In the genomic region with DNA sequence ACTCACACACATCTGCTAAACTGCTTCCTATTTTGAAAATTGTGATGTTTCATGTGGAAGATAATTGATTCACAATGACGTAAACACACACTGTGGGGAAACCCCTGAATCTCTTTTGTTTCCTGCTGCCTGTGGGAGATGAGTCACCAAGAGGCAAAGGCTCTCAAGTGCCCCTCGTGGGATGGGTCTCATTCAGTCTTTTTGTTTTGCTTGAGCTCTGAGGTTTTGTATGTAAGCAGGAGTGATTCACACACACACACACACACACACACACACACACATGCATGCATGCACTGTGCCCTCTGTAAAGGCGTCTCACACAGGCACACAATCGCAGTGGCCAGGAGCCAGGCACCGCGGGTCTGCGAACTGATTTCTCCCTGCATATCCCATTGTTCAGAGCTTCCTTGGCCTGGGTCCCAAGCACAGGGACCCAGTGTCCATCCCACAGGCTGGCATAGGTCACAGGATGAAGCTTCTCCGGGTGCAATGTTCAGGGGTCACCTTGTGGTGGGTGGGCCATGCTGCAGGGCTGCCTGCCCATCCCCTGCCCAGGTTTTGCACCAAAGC, we compare ENCODE assay signal across 8 cellular contexts. TPM values are rescaled to one million over a fixed set of nuclear protein-coding genes. Genes with fewer than 3 reads are reported as not detected.
DNase-seq lines count a peak whose midpoint lies in the region; ATAC-seq and TF ChIP-seq lines count a peak whose summit lies in the region.

No MANE protein-coding gene starts in this region.

- no peak overlapping the region for H3K4me3 Mint-ChIP-seq in activated CD4-positive, alpha-beta memory T cell treated with anti-CD3 and anti-CD28 coated beads, Interleukin-2, amount 10 ng/mL, durations not matched to agents 7 days and 5 days

- no peak overlapping the region for H3K4me3 ChIP-seq in skeletal muscle cell (ENCODE audit: low read depth, low read length)
- H3K4me3 ChIP-seq in uterus: no peak overlapping the region

- ATAC-seq in GM18498 (IDR thresholded peaks at IDR 0.05; ENCODE audit: unreplicated experiment) (peak; percentile 88), HG02623 (IDR thresholded peaks at IDR 0.05; ENCODE audit: unreplicated experiment) (peak; percentile 77)

- no peaks in the 10 kb centered on the region for H3K36me3 ChIP-seq in uterus

- H3K27ac ChIP-seq in uterus: no peak overlapping the region

- POLR2A ChIA-PET in activated CD4-positive, alpha-beta memory T cell treated with anti-CD3 and anti-CD28 coated beads, Interleukin-2, amount 10 ng/mL, durations not matched to agents 7 days and 5 days (lab: Charles Lee): interaction anchor here (0.9 to 1.3 kb wide), 2 partner anchors 24 to 227 kb away, joined by 3 to 5 read pairs; no protein-coding TSS in a partner anchor

- intact Hi-C loops in uterus (cut with DNase I; ENCODE audit: low total_unique reads): no loop called here

- H3K36me3 Mint-ChIP-seq in activated CD4-positive, alpha-beta memory T cell treated with anti-CD3 and anti-CD28 coated beads, Interleukin-2, amount 10 ng/mL, durations not matched to agents 7 days and 5 days (ENCODE audit: low read depth): no peaks in the 10 kb centered on the region

- peak; percentile 78 for DNase-seq in NCI-H2029 (lab: John Stamatoyannopoulos, UW)
- peak; percentile 78 for DNase-seq in activated CD4-positive, alpha-beta memory T cell treated with anti-CD3 and anti-CD28 coated beads, Interleukin-2, amount 10 ng/mL, durations not matched to agents 7 days and 5 days
- DNase-seq in epidermal melanocyte (ENCODE audit: insufficient read length, low spot score): peak; percentile 71
- peak; percentile 95 for DNase-seq in skeletal muscle cell (ENCODE audit: low read depth)
- DNase-seq in uterus: no peak
- no peak for DNase-seq in KG1 (lab: John Stamatoyannopoulos, UW)

- H3K9me3 Mint-ChIP-seq in activated CD4-positive, alpha-beta memory T cell treated with anti-CD3 and anti-CD28 coated beads, Interleukin-2, amount 10 ng/mL, durations not matched to agents 7 days and 5 days: no peaks in the 10 kb centered on the region

- no peaks in the 10 kb centered on the region for H3K27me3 ChIP-seq in uterus

- H3K9me3 ChIP-seq in uterus: no peaks in the 10 kb centered on the region

- H3K27me3 Mint-ChIP-seq in activated CD4-positive, alpha-beta memory T cell treated with anti-CD3 and anti-CD28 coated beads, Interleukin-2, amount 10 ng/mL, durations not matched to agents 7 days and 5 days: peaks cover 8% of the 10 kb centered on the region

- no peak for TF ChIP-seq POLR2A in uterus (IDR thresholded peaks at IDR 0.05)

- no peaks in the 10 kb centered on the region for H3K4me1 ChIP-seq in uterus

- peaks cover 25% of the 10 kb centered on the region for H3K4me1 Mint-ChIP-seq in activated CD4-positive, alpha-beta memory T cell treated with anti-CD3 and anti-CD28 coated beads, Interleukin-2, amount 10 ng/mL, durations not matched to agents 7 days and 5 days

- CTCF ChIA-PET in activated CD4-positive, alpha-beta memory T cell treated with anti-CD3 and anti-CD28 coated beads, Interleukin-2, amount 10 ng/mL, durations not matched to agents 7 days and 5 days (lab: Charles Lee): interaction anchor here (0.6 to 3.3 kb wide), 5 partner anchors 26 to 50 kb away, joined by 3 to 16 read pairs (median 6); no protein-coding TSS in a partner anchor

- TF ChIP-seq CTCF in uterus (IDR thresholded peaks at IDR 0.05): no peak

- peak overlapping the region; percentile 82 for H3K27ac Mint-ChIP-seq in activated CD4-positive, alpha-beta memory T cell treated with anti-CD3 and anti-CD28 coated beads, Interleukin-2, amount 10 ng/mL, durations not matched to agents 7 days and 5 days

RNA-seq across cellular contexts. Expression of gene ARHGEF4, which starts 12.1 kb away (rescaled TPM):
- total RNA-seq in activated CD4-positive, alpha-beta memory T cell treated with anti-CD3 and anti-CD28 coated beads, Interleukin-2, amount 10 ng/mL, durations not matched to agents 7 days and 5 days: under 1 TPM; 0.25 to 0.30 TPM
- total RNA-seq in uterus: 10 to 100 TPM in 2 of 4 donors, 1 to 10 TPM in 2; 1.8 to 26.2 (median 9.6) TPM

Comparison
In these comparisons a context has a peak if more than half of its experiments do, and no peak if none do; other contexts are left out.
1. DNase-seq: peak in NCI-H2029 (single experiment), activated CD4-positive, alpha-beta memory T cell treated with anti-CD3 and anti-CD28 coated beads, Interleukin-2, amount 10 ng/mL, durations not matched to agents 7 days and 5 days (single experiment), epidermal melanocyte (single experiment) and skeletal muscle cell (single experiment); none in uterus (0 of 2) and KG1 (single experiment).